ENCODE assay signal across 18 cellular contexts in genomic region chr2:165895974-165896373, GRCh38. TPM values are rescaled to one million over a fixed set of nuclear protein-coding genes. Genes with fewer than 3 reads are reported as not detected.
DNase-seq lines count a peak whose midpoint lies in the region; ATAC-seq and TF ChIP-seq lines count a peak whose summit lies in the region.
"Had no signal": no experiment of that assay in that cellular context is flagged by ENCODE, and none has a peak within 500 bp of the region (broad histone marks: within the 10 kb centered on the region; RNA-seq: fewer than 3 reads in every experiment).

No MANE protein-coding gene starts in this region.

- H3K9me3 ChIP-seq in esophagus muscularis mucosa = no peaks in the 10 kb centered on the region
- H3K9me3 ChIP-seq: A549, colonic mucosa, SJCRH30 had no signal

- H3K4me3 ChIP-seq in esophagus muscularis mucosa = no peak overlapping the region
- H3K4me3 ChIP-seq: A549, colonic mucosa, K562, SJCRH30 had no signal

- H3K9me3 Mint-ChIP-seq in activated naive CD4-positive, alpha-beta T cell treated with anti-CD3 and anti-CD28 coated beads, Interleukin-2, amount 50 U/mL, for 72 hours = no peaks in the 10 kb centered on the region
- no peaks in the 10 kb centered on the region for H3K9me3 Mint-ChIP-seq in progenitor cell of endocrine pancreas (ENCODE audit: low read depth)

- no peak for DNase-seq in activated naive CD4-positive, alpha-beta T cell treated with anti-CD3 and anti-CD28 coated beads, Interleukin-2, amount 50 U/mL, for 72 hours (ENCODE audit: low spot score in 2 of 2)
- DNase-seq in activated naive CD4-positive, alpha-beta T cell (lab: John Stamatoyannopoulos, UW) = no peak
- DNase-seq in progenitor cell of endocrine pancreas (ENCODE audit: low spot score, unreplicated experiment) (no peak), esophagus muscularis mucosa (ENCODE audit: extremely low spot score) (no peak), NCI-H187 treated with DMSO at 0.1 percent for 48 hours (lab: John Stamatoyannopoulos, UW) (no peak)
- no peak for DNase-seq in activated effector memory CD4-positive, alpha-beta T cell treated with anti-CD3 and anti-CD28 coated beads, Interleukin-2, amount 50 U/mL, for 16 hours
- DNase-seq: activated naive CD4-positive, alpha-beta T cell treated with anti-CD3 and anti-CD28 coated beads, Interleukin-2, amount 50 U/mL, for 16 hours; colonic mucosa; foreskin melanocyte; NCI-H2171 treated with DMSO at 0.1 percent for 48 hours; occipital lobe; SJCRH30; stimulated activated CD4-positive, alpha-beta T cell treated with anti-CD3 and anti-CD28 coated beads, Interleukin-1b, Interleukin-23, amount 100 ng/mL, for 48 hours had no signal

- peaks cover 43 to 81% (median 58%) of the 10 kb centered on the region in 4 donors for H3K36me3 ChIP-seq in esophagus muscularis mucosa

- H3K27me3 ChIP-seq in esophagus muscularis mucosa = no peaks in the 10 kb centered on the region
- H3K27me3 ChIP-seq: colonic mucosa, SJCRH30 had no signal

- no peaks in the 10 kb centered on the region for H3K27me3 Mint-ChIP-seq in progenitor cell of endocrine pancreas

- ATAC-seq in activated naive CD4-positive, alpha-beta T cell treated with anti-CD3 and anti-CD28 coated beads, Interleukin-2, amount 50 U/mL, for 72 hours = no peak
- ATAC-seq in GM21786 (IDR thresholded peaks at IDR 0.05; ENCODE audit: unreplicated experiment) = peak; percentile 84
- peak; percentile 99 for ATAC-seq in HG03280 (IDR thresholded peaks at IDR 0.05; ENCODE audit: unreplicated experiment)
- ATAC-seq: A549; activated CD4-positive, CD25-positive, alpha-beta regulatory T cell treated with anti-CD3 and anti-CD28 coated beads, Interleukin-2, amount 50 U/mL, for 24 hours; K562 had no signal

- no peak overlapping the region for H3K4me3 Mint-ChIP-seq in progenitor cell of endocrine pancreas (ENCODE audit: low read depth)

- H3K36me3 Mint-ChIP-seq in activated naive CD4-positive, alpha-beta T cell treated with anti-CD3 and anti-CD28 coated beads, Interleukin-2, amount 50 U/mL, for 72 hours = peaks cover 25 to 26% of the 10 kb centered on the region in 2 donors
- H3K36me3 Mint-ChIP-seq in progenitor cell of endocrine pancreas (ENCODE audit: insufficient read depth) = peaks cover 23% of the 10 kb centered on the region

- no peak for TF ChIP-seq POLR2A in esophagus muscularis mucosa (IDR thresholded peaks at IDR 0.05; ENCODE audit: low read depth)

- peak overlapping the region; percentile 9 to 88 for H3K27ac Mint-ChIP-seq in activated naive CD4-positive, alpha-beta T cell treated with anti-CD3 and anti-CD28 coated beads, Interleukin-2, amount 50 U/mL, for 72 hours
- H3K27ac Mint-ChIP-seq in progenitor cell of endocrine pancreas = no peak overlapping the region

- TF ChIP-seq EP300 in esophagus muscularis mucosa (IDR thresholded peaks at IDR 0.05) = no peak

- no peaks in the 10 kb centered on the region for H3K4me1 Mint-ChIP-seq in progenitor cell of endocrine pancreas (ENCODE audit: low read depth)

- intact Hi-C loops in esophagus muscularis mucosa (cut with DNase I) = no loop called here

- TF ChIP-seq CTCF in progenitor cell of endocrine pancreas (IDR thresholded peaks at IDR 0.05; ENCODE audit: unreplicated experiment) (no peak), esophagus muscularis mucosa (IDR thresholded peaks at IDR 0.05) (no peak)

- 95% methylated on average over 1 of the region's 1 CpG for WGBS in esophagus muscularis mucosa

- no peaks in the 10 kb centered on the region for H3K4me1 ChIP-seq in esophagus muscularis mucosa
- H3K4me1 ChIP-seq: A549, colonic mucosa, SJCRH30 had no signal

- H3K27ac ChIP-seq in esophagus muscularis mucosa (replicated peaks in 1 of 4) = no peak overlapping the region
- H3K27ac ChIP-seq: A549, colonic mucosa, SJCRH30 had no signal

RNA-seq across cellular contexts. Expression of gene TTC21B, which starts 57.6 kb away (rescaled TPM):
- 10 to 100 TPM; 22.6 to 27.3 TPM for total RNA-seq in activated naive CD4-positive, alpha-beta T cell treated with anti-CD3 and anti-CD28 coated beads, Interleukin-2, amount 50 U/mL, for 72 hours
- total RNA-seq in progenitor cell of endocrine pancreas = 34.5 and 36.9 TPM in 2 replicates
- 10 to 100 TPM; 19.9 to 37.0 (median 22.9) TPM for total RNA-seq in esophagus muscularis mucosa

Comparison
In these comparisons a context has a peak if more than half of its experiments do, and no peak if none do; other contexts are left out.
1. ATAC-seq: peak in GM21786 (single experiment) and HG03280 (single experiment); none in activated naive CD4-positive, alpha-beta T cell treated with anti-CD3 and anti-CD28 coated beads, Interleukin-2, amount 50 U/mL, for 72 hours (0 of 2).